Comparison of ENCODE assay signal across 8 cellular contexts in the genomic region with DNA sequence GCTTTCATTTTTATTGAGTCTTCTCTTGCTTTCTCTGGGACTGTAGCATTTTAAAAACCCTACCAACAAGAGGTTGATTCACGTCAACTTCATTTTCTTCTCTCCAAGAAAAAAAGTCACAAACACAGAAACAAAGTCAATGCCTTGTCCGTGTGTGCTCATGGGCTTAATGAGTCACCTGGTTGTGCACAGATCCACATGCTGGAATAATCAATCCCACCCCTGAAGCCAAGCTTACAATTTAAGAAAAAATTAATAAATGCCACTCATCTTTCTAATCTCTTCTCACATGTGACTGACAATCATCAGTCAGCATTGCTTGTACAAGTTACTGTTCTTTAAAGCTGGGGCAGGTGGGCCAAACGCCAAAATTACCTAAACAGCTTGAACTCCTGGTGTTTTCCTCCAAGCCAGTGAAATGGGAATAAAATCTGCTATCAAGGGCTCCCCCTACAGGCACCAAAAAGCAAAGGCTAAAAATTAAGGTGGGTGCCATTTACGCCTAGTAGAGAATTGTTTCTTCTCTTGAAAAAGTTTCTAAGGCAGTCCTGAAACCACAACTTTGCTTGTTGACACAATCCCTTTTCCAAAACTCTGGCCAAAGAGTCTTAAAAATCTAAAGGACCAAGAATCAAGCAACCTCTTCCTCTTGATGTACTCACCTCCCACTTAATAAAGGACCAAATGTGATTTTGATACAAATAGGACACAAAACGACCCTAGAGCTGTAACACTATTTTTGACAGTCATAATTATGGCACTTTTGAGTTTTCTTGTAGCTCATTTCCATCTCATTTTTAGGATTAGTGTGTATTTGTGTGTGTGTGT. TPM values are rescaled to one million over a fixed set of nuclear protein-coding genes. Genes with fewer than 3 reads are reported as not detected.
DNase-seq lines count a peak whose midpoint lies in the region; ATAC-seq and TF ChIP-seq lines count a peak whose summit lies in the region.

No MANE protein-coding gene starts in this region.

- DNase-seq in BE2C (peak; percentile 14), GM12865 (ENCODE audit: low read depth) (peak; percentile 34), NCI-H2196 (lab: John Stamatoyannopoulos, UW; ENCODE audit: unreplicated experiment) (peak; percentile 39), body of pancreas (peak; percentile 42 to 57 (median 48)), left kidney (ENCODE audit: low read depth, low spot score) (peak; percentile 59), NCI-H187 (lab: John Stamatoyannopoulos, UW) (no peak)

- H3K36me3 ChIP-seq in BE2C, result peaks cover 7% of the 10 kb centered on the region; the same call in 1 of the 2 replicates
- peaks cover 0 to 2% of the 10 kb centered on the region in 2 donors for H3K36me3 ChIP-seq in body of pancreas (replicated peaks in 1 of 2; ENCODE audit: insufficient read depth in 1 of 2, low read depth in 2 of 2)

- H3K27me3 ChIP-seq in BE2C (no peaks in the 10 kb centered on the region), body of pancreas (no peaks in the 10 kb centered on the region)

- TF ChIP-seq POLR2A in body of pancreas (IDR thresholded peaks at IDR 0.05), result no peak

- ATAC-seq in body of pancreas (peak; percentile 62), HG03565 (IDR thresholded peaks at IDR 0.05; ENCODE audit: unreplicated experiment) (no peak), GM21526 (IDR thresholded peaks at IDR 0.05; ENCODE audit: low FRiP score, unreplicated experiment) (no peak)

- peak; percentile 87 for TF ChIP-seq CTCF in BE2C (IDR thresholded peaks at IDR 0.05; ENCODE audit: low read depth, low read length)
- TF ChIP-seq CTCF in GM12865 (IDR thresholded peaks at IDR 0.05; ENCODE audit: insufficient read depth, low read depth, low read length, missing control alignments), result peak; percentile 73
- peak; percentile 39 to 76 (median 73) for TF ChIP-seq CTCF in body of pancreas (IDR thresholded peaks at IDR 0.05)

- no peak overlapping the region for H3K4me3 ChIP-seq in BE2C (ENCODE audit: low read depth, low read length)
- no peak overlapping the region for H3K4me3 ChIP-seq in GM12865 (ENCODE audit: low read depth, low read length)
- H3K4me3 ChIP-seq in body of pancreas, result no peak overlapping the region

- 41 to 43% methylated on average over 5 of the region's 5 CpGs for WGBS in body of pancreas, 2 donors

- H3K27ac ChIP-seq in body of pancreas, result no peak overlapping the region

- H3K4me1 ChIP-seq in BE2C, result no peaks in the 10 kb centered on the region
- H3K4me1 ChIP-seq in body of pancreas, result peaks cover 8% of the 10 kb centered on the region

- intact Hi-C loops in body of pancreas (cut with DNase I), result no loop called here

- H3K9me3 ChIP-seq in BE2C (no peaks in the 10 kb centered on the region), body of pancreas (no peaks in the 10 kb centered on the region)

RNA-seq across cellular contexts. Expression of gene TRMO, which starts 21.3 kb away (rescaled TPM):
- 13.2 TPM for polyA plus RNA-seq in BE2C (2012; ENCODE audit: insufficient read depth, insufficient read length, low read depth)
- 10 to 100 TPM; 14.5 to 17.1 TPM for total RNA-seq in body of pancreas

RNA-seq across cellular contexts. Expression of gene HEMGN, which starts 37.0 kb away (rescaled TPM):
- polyA plus RNA-seq in BE2C (2012; ENCODE audit: insufficient read depth, insufficient read length, low read depth), result not detected
- total RNA-seq in body of pancreas, result not detected

RNA-seq across cellular contexts. Expression of gene FOXE1, which starts 47.9 kb away (rescaled TPM):
- not detected for polyA plus RNA-seq in BE2C (2012; ENCODE audit: insufficient read depth, insufficient read length, low read depth)
- not detected for total RNA-seq in body of pancreas

Comparison
In these comparisons a context has a peak if more than half of its experiments do, and no peak if none do; other contexts are left out.
1. DNase-seq: peak in BE2C (single experiment), GM12865 (single experiment), NCI-H2196 (single experiment), body of pancreas (4 of 4) and left kidney (single experiment); none in NCI-H187 (0 of 2).
2. Peak in every context shown above with its lines, with median percentiles within 50 percentile points of each other: CTCF ChIP-seq.